In genomic region chr11:72816404-72816990, GRCh38 we compare ENCODE assay signal across 1 cellular context.
TF ChIP-seq lines count a peak whose summit lies in the region.

No MANE protein-coding gene starts in this region.

TF ChIP-seq in endothelial cell of umbilical vein, 7 proteins besides CTCF, POLR2A, EP300 and RAD21 (continued from another document):
- no peak for TF ChIP-seq FOS (IDR thresholded peaks at IDR 0.05; ENCODE audit: borderline replicate concordance, insufficient read depth, low read length)
- no peak for TF ChIP-seq JUN (IDR thresholded peaks at IDR 0.05; ENCODE audit: borderline replicate concordance, insufficient read depth, insufficient read length, low read depth)
- no peak for TF ChIP-seq MYC (IDR thresholded peaks at IDR 0.05; ENCODE audit: low read depth, low read length)
- no peak for TF ChIP-seq EZH2 (IDR thresholded peaks at IDR 0.05; ENCODE audit: borderline replicate concordance, low read depth, low read length, severe bottlenecking)
- TF ChIP-seq MAX (IDR thresholded peaks at IDR 0.05; ENCODE audit: insufficient read depth, insufficient read length): no peak
